In genomic region chr2:112108238-112108832, GRCh38 we compare ENCODE assay signal across 24 cellular contexts. TPM values are rescaled to one million over a fixed set of nuclear protein-coding genes. Genes with fewer than 3 reads are reported as not detected.
"Had no signal": no experiment of that assay in that cellular context is flagged by ENCODE, and none has a peak within 500 bp of the region (broad histone marks: within the 10 kb centered on the region; RNA-seq: fewer than 3 reads in every experiment).

No MANE protein-coding gene starts in this region.

- ATAC-seq: activated CD8-positive, alpha-beta T cell treated with anti-CD3 and anti-CD28 coated beads, Interleukin-2, amount 10 ng/mL, durations not matched to agents 7 days and 5 days; body of pancreas; PC-3 had no signal

- H3K27ac Mint-ChIP-seq: activated CD8-positive, alpha-beta T cell treated with anti-CD3 and anti-CD28 coated beads, Interleukin-2, amount 10 ng/mL, durations not matched to agents 7 days and 5 days; activated naive CD4-positive, alpha-beta T cell treated with anti-CD3 and anti-CD28 coated beads, Interleukin-2, amount 50 U/mL, for 24 hours; T-helper 1 cell treated with Interleukin-12 subunit alpha and Interleukin-12 subunit beta and Interleukin-4 antibody, amounts not matched to agents 30 μg/mL and 1 μg/mL, for 36 hours had no signal

- H3K4me1 ChIP-seq: body of pancreas had no signal

- H3K4me3 ChIP-seq: body of pancreas had no signal

- H3K27ac ChIP-seq: body of pancreas had no signal

- DNase-seq: activated CD4-positive, alpha-beta T cell treated with anti-CD3 and anti-CD28 coated beads for 48 hours; activated CD4-positive, alpha-beta T cell treated with anti-CD3 and anti-CD28 coated beads, Interleukin-2, amount 50 U/mL, for 4 hours; activated CD4-positive, CD25-positive, alpha-beta regulatory T cell treated with anti-CD3 and anti-CD28 coated beads, Interleukin-2, amount 50 U/mL, for 72 hours; activated CD8-positive, alpha-beta memory T cell treated with anti-CD3 and anti-CD28 coated beads, Interleukin-2, amount 50 U/mL, for 48 hours; activated CD8-positive, alpha-beta T cell treated with anti-CD3 and anti-CD28 coated beads, Interleukin-2, amount 10 ng/mL, durations not matched to agents 7 days and 5 days; activated effector memory CD4-positive, alpha-beta T cell treated with Interleukin-2 at 50 U/mL for 16 hours; activated naive CD4-positive, alpha-beta T cell; activated T-cell treated with anti-CD3 and anti-CD28 coated beads, Interleukin-2, amount 50 U/mL, for 1 hour; aorta; body of pancreas; central memory CD4-positive, alpha-beta T cell; MM.1S; NCI-H1105; NCI-H1436; NCI-H1694 treated with DMSO at 0.1 percent for 48 hours; NCI-H2029 treated with DMSO at 0.1 percent for 48 hours; NCI-H510A treated with DMSO at 0.1 percent for 48 hours; NCI-H69; NK-92 treated with Interleukin-12 subunit alpha and Interleukin-12 subunit beta, amount 100 ng/mL, for 24 hours; PC-3; SHP77 treated with DMSO at 0.1 percent for 48 hours had no signal

- H3K27me3 ChIP-seq: body of pancreas had no signal

- H3K9me3 ChIP-seq: body of pancreas had no signal

- H3K4me3 Mint-ChIP-seq: activated CD8-positive, alpha-beta T cell treated with anti-CD3 and anti-CD28 coated beads, Interleukin-2, amount 10 ng/mL, durations not matched to agents 7 days and 5 days; activated naive CD4-positive, alpha-beta T cell treated with anti-CD3 and anti-CD28 coated beads, Interleukin-2, amount 50 U/mL, for 24 hours; T-helper 1 cell treated with Interleukin-12 subunit alpha and Interleukin-12 subunit beta and Interleukin-4 antibody, amounts not matched to agents 30 μg/mL and 1 μg/mL, for 36 hours had no signal

- H3K27me3 Mint-ChIP-seq: activated naive CD4-positive, alpha-beta T cell treated with anti-CD3 and anti-CD28 coated beads, Interleukin-2, amount 50 U/mL, for 24 hours had no signal

- H3K4me1 Mint-ChIP-seq: activated naive CD4-positive, alpha-beta T cell treated with anti-CD3 and anti-CD28 coated beads, Interleukin-2, amount 50 U/mL, for 24 hours had no signal

- H3K9me3 Mint-ChIP-seq: activated naive CD4-positive, alpha-beta T cell treated with anti-CD3 and anti-CD28 coated beads, Interleukin-2, amount 50 U/mL, for 24 hours had no signal

RNA-seq across cellular contexts. Expression of gene FBLN7, which starts 29.9 kb away (rescaled TPM):
- total RNA-seq: SK-MEL-5 had no signal
